25 cellular contexts compared by ENCODE assay signal in the genomic region with DNA sequence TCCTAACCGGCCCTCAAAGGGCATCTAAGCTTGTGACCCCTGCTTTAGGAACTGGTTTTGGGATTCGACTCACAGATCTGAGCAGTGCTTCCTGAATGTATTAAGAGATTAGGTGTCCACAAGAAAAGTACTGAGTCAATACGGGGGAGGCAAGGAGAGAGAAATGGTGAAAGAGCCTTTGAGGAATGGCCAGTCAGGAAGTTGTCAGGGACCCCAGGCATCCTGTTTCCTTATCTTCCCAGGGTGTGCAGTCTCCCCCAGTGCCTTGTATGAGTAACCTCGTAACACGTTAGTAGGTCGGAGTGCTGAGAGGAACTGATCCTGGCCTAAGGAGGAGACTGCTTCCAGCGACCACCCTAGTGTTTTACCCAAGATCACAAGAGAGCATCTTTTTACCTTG. TPM values are rescaled to one million over a fixed set of nuclear protein-coding genes. Genes with fewer than 3 reads are reported as not detected.
DNase-seq lines count a peak whose midpoint lies in the region; ATAC-seq, FAIRE-seq and TF ChIP-seq lines count a peak whose summit lies in the region.
"Had no signal": no experiment of that assay in that cellular context is flagged by ENCODE, and none has a peak within 500 bp of the region (broad histone marks: within the 10 kb centered on the region; RNA-seq: fewer than 3 reads in every experiment).

No MANE protein-coding gene starts in this region.

- H3K27ac ChIP-seq in GM23248 (0 out of 2 replicates have a peak overlapping the region, but pooled peaks have one; percentile 23), RWPE2 (ENCODE audit: poor library complexity, severe bottlenecking) (no peak overlapping the region), substantia nigra (ENCODE audit: low read depth, low read length, poor library complexity, severe bottlenecking) (no peak overlapping the region)
- H3K27ac ChIP-seq: body of pancreas, epithelial cell of prostate, HL-60, parathyroid adenoma had no signal

- no peak overlapping the region for H3K4me2 ChIP-seq in GM23248 (ENCODE audit: unreplicated experiment)

- H3K9me3 ChIP-seq in GM23248 (ENCODE audit: low read depth) (no peaks in the 10 kb centered on the region), RWPE2 (ENCODE audit: severe bottlenecking) (no peaks in the 10 kb centered on the region), BE2C (no peaks in the 10 kb centered on the region)
- H3K9me3 ChIP-seq: body of pancreas had no signal

- no peak for FAIRE-seq in frontal cortex (lab: Jason Lieb, UNC)
- FAIRE-seq: D721Med, G401.6 had no signal

- no peaks in the 10 kb centered on the region for H3K9me2 ChIP-seq in GM23248 (ENCODE audit: insufficient read depth)

- TF ChIP-seq CTCF in RWPE2 (IDR thresholded peaks at IDR 0.05; ENCODE audit: poor library complexity, severe bottlenecking), result no peak
- no peak for TF ChIP-seq CTCF in choroid plexus epithelial cell (conservative IDR thresholded peaks at IDR 0.05; ENCODE audit: low read depth, low read length)
- TF ChIP-seq CTCF in BE2C (IDR thresholded peaks at IDR 0.05; ENCODE audit: low read depth, low read length), result no peak

- no peak for ATAC-seq in RWPE2 (ENCODE audit: low read depth)
- ATAC-seq: body of pancreas had no signal

- H3F3A ChIP-seq in GM23248 (ENCODE audit: insufficient read depth), result 0 out of 2 replicates have a peak, but pooled peaks cover 13% of the 10 kb centered on the region

- WGBS in GM23248 (ENCODE audit: low coverage in 1 of 2, low lambda C conversion rate in 2 of 2, missing lambda C conversion rate in 2 of 2), 2 experiments, result 55 to 63% methylated on average over 7 of the region's 7 CpGs

- H3K27me3 ChIP-seq in GM23248 (replicated peaks; ENCODE audit: insufficient read depth) (no peaks in the 10 kb centered on the region), RWPE2 (ENCODE audit: insufficient read depth, poor library complexity, severe bottlenecking) (no peaks in the 10 kb centered on the region), BE2C (no peaks in the 10 kb centered on the region)
- H3K27me3 ChIP-seq: body of pancreas had no signal

- H2AFZ ChIP-seq in GM23248, result no peak overlapping the region
- H2AFZ ChIP-seq: parathyroid adenoma had no signal

- H3K9ac ChIP-seq in GM23248, result no peak overlapping the region
- H3K9ac ChIP-seq: parathyroid adenoma had no signal

- DNase-seq in GM23248 (peak; percentile 32), RWPE2 (ENCODE audit: low spot score) (peak; percentile 19), choroid plexus epithelial cell (ENCODE audit: low read depth) (peak; percentile 43), non-pigmented ciliary epithelial cell (ENCODE audit: low read depth) (peak; percentile 34), substantia nigra (lab: John Stamatoyannopoulos, UW) (no peak), BE2C (no peak), frontal cortex (ENCODE audit: low spot score in 2 of 2) (no peak)
- DNase-seq in stimulated activated CD4-positive, alpha-beta T cell treated with anti-CD3 and anti-CD28 coated beads, Interleukin-4, amount 100 ng/mL, for 24 hours, result no peak
- DNase-seq: activated CD4-positive, alpha-beta T cell treated with anti-CD3 and anti-CD28 coated beads, Interleukin-2, amount 10 ng/mL, durations not matched to agents 24 days and 14 days; activated naive CD4-positive, alpha-beta T cell treated with anti-CD3 and anti-CD28 coated beads, Interleukin-2, amount 50 U/mL, for 16 hours; AML-193; body of pancreas; H9; NCI-H1048; NCI-H2081 treated with DMSO at 0.1 percent for 48 hours; NCI-H69; SHP77; stimulated activated CD4-positive, alpha-beta T cell treated with anti-CD3 and anti-CD28 coated beads, Interleukin-2, amount 100 ng/mL, for 48 hours; T-helper 2 cell had no signal

- peaks cover 28% of the 10 kb centered on the region for H3K79me2 ChIP-seq in GM23248 (ENCODE audit: insufficient read depth)

- in situ Hi-C loops in GM23248 (cut with MboI), result no loop called here

- no peaks in the 10 kb centered on the region for H4K20me1 ChIP-seq in GM23248 (ENCODE audit: insufficient read depth)

- H3K36me3 ChIP-seq in GM23248 (ENCODE audit: low read depth), result peaks cover 58% of the 10 kb centered on the region
- peaks cover 80% of the 10 kb centered on the region for H3K36me3 ChIP-seq in RWPE2 (ENCODE audit: low read depth)
- peaks cover 68% of the 10 kb centered on the region for H3K36me3 ChIP-seq in BE2C

- H3K4me3 ChIP-seq in GM23248 (no peak overlapping the region), RWPE2 (ENCODE audit: severe bottlenecking) (no peak overlapping the region), choroid plexus epithelial cell (ENCODE audit: low read depth, low read length) (no peak overlapping the region), BE2C (ENCODE audit: low read depth, low read length) (no peak overlapping the region)
- H3K4me3 ChIP-seq: body of pancreas had no signal

- H3K4me1 ChIP-seq in GM23248 (ENCODE audit: insufficient read depth) (no peaks in the 10 kb centered on the region), RWPE2 (ENCODE audit: insufficient read depth, poor library complexity, severe bottlenecking) (no peaks in the 10 kb centered on the region), BE2C (no peaks in the 10 kb centered on the region)
- H3K4me1 ChIP-seq: body of pancreas, parathyroid adenoma had no signal

RNA-seq across cellular contexts. Expression of gene TMED6, which starts 16.4 kb away (rescaled TPM):
- total RNA-seq in GM23248 (2014; rRNA removed; shearing (Covaris generic)), result not detected in 2 replicates
- 0.30 and 0.46 TPM in 2 replicates for polyA plus RNA-seq in GM23248 (2016; fragmentation: Nextera tagmentation; extraction: Ambion mirVana)
- polyA plus RNA-seq in BE2C (2012; ENCODE audit: insufficient read depth, insufficient read length, low read depth), result 2.6 TPM
- not detected for total RNA-seq in frontal cortex
- total RNA-seq: lower leg skin had no signal

RNA-seq across cellular contexts. Expression of gene TERF2, which starts 17.8 kb away (rescaled TPM):
- total RNA-seq in GM23248 (2014; rRNA removed; shearing (Covaris generic)), result 11.9 and 22.5 TPM in 2 replicates
- 10.5 and 11.6 TPM in 2 replicates for polyA plus RNA-seq in GM23248 (2016; fragmentation: Nextera tagmentation; extraction: Ambion mirVana)
- 101 TPM for polyA plus RNA-seq in BE2C (2012; ENCODE audit: insufficient read depth, insufficient read length, low read depth)
- total RNA-seq in frontal cortex, result 110 TPM

RNA-seq across cellular contexts. Expression of gene NIP7, which starts 28.4 kb away (rescaled TPM):
- total RNA-seq in GM23248 (2014; rRNA removed; shearing (Covaris generic)), result 16.3 and 24.2 TPM in 2 replicates
- polyA plus RNA-seq in GM23248 (2016; fragmentation: Nextera tagmentation; extraction: Ambion mirVana), result 35.1 and 35.6 TPM in 2 replicates
- 83.9 TPM for polyA plus RNA-seq in BE2C (2012; ENCODE audit: insufficient read depth, insufficient read length, low read depth)
- total RNA-seq in frontal cortex, result 13.0 TPM

RNA-seq across cellular contexts. Expression of gene COG8, which starts 28.6 kb away (rescaled TPM):
- 52.4 and 65.9 TPM in 2 replicates for total RNA-seq in GM23248 (2014; rRNA removed; shearing (Covaris generic))
- 28.9 and 29.1 TPM in 2 replicates for polyA plus RNA-seq in GM23248 (2016; fragmentation: Nextera tagmentation; extraction: Ambion mirVana)
- polyA plus RNA-seq in BE2C (2012; ENCODE audit: insufficient read depth, insufficient read length, low read depth), result 76.3 TPM
- 41.6 TPM for total RNA-seq in frontal cortex

RNA-seq across cellular contexts. Expression of gene PDF, which starts 37.6 kb away (rescaled TPM):
- 12.3 and 21.5 TPM in 2 replicates for total RNA-seq in GM23248 (2014; rRNA removed; shearing (Covaris generic))
- 18.0 and 20.9 TPM in 2 replicates for polyA plus RNA-seq in GM23248 (2016; fragmentation: Nextera tagmentation; extraction: Ambion mirVana)
- 38.7 TPM for polyA plus RNA-seq in BE2C (2012; ENCODE audit: insufficient read depth, insufficient read length, low read depth)
- total RNA-seq in frontal cortex, result 6.1 TPM

Comparison
In these comparisons a context has a peak if more than half of its experiments do, and no peak if none do; other contexts are left out.
1. DNase-seq: peak in GM23248 (single experiment), RWPE2 (single experiment), choroid plexus epithelial cell (single experiment) and non-pigmented ciliary epithelial cell (single experiment); none in substantia nigra (0 of 49), BE2C (single experiment), frontal cortex (0 of 2) and stimulated activated CD4-positive, alpha-beta T cell treated with anti-CD3 and anti-CD28 coated beads, Interleukin-4, amount 100 ng/mL, for 24 hours (single experiment).